ENCODE assay signal across 10 cellular contexts in the genomic region with DNA sequence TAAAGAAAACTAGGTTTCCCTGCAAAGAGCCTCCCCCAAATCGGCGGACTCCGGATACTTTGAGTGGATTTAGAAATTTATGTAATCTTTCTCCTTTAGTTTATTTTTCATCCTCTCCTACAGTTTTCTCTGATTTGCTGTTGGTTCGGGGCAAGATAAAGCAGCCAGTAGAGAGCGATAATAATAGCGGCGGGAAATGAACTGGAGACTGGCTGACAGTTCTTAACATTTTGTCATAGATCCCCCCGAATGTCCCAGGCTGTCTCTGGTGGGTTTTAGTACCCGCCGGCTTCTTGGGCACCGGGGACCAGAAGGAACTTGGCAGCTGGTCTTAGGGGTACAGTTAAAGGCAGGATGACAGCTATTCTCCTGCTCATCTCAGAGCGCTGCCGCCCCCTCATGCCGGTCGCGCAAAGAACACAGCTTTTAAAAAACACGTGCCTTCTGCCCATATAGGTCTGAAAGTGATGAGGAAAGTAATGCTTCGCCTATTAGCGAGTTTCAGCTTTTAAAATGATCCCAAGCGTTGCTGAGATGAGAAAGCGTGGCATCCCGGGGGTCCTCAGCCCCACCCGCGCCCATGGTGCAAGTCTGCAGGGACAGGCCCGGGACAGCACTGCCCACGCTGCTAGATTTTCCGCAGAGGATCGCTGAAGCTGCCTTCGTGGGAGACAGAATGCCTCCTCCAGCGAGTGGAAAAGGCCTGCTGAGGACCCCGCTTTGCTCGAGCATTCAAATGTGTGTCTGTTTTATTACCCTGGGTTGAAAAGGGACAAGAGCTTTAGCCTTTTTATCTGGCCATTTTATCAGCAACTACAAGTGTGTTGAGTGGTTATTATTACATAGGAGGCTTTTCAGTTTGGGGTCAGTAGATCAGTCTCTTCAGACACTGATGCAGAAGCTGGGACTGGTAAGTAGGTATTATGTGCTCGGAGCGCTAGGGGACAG. TPM values are rescaled to one million over a fixed set of nuclear protein-coding genes. Genes with fewer than 3 reads are reported as not detected.
A peak's percentile ranks its signal among the peaks of the same experiment; 100 is the strongest.
DNase-seq lines count a peak whose midpoint lies in the region; ATAC-seq and TF ChIP-seq lines count a peak whose summit lies in the region.
"Had no signal": no experiment of that assay in that cellular context is flagged by ENCODE, and none has a peak within 500 bp of the region (broad histone marks: within the 10 kb centered on the region; RNA-seq: fewer than 3 reads in every experiment).

No MANE protein-coding gene starts in this region.

- ATAC-seq in activated B cell treated with CpG ODN at 0.5 μM for 24 hours (ENCODE audit: low read depth), result no peak
- ATAC-seq in naive thymus-derived CD4-positive, alpha-beta T cell, result no peak
- no peak for ATAC-seq in HG03378 (IDR thresholded peaks at IDR 0.05; ENCODE audit: unreplicated experiment)
- ATAC-seq: K562 had no signal

- in situ Hi-C loops in KBM-7 (cut with MboI; ENCODE audit: low pct_unique_long_range_greater_than_20kb, low sequenced_read_pairs), result loop anchor here (25.0 kb wide), 2 partner anchors 577 to 677 kb away; no protein-coding TSS in a partner anchor

- H3K4me1 ChIP-seq in naive thymus-derived CD4-positive, alpha-beta T cell (ENCODE audit: control insufficient read depth in 2 of 2, insufficient read depth in 2 of 2, low read length in 2 of 2), result peaks cover 0 to 10% of the 10 kb centered on the region in 2 donors

- CTCF ChIA-PET in activated B cell treated with CpG ODN at 0.5 μM for 24 hours (lab: Charles Lee), result no interaction called here
- CTCF ChIA-PET in naive thymus-derived CD4-positive, alpha-beta T cell (lab: Charles Lee), result no interaction called here

- peak overlapping the region; percentile 16 for H3K27ac Mint-ChIP-seq in activated B cell treated with CpG ODN at 0.5 μM for 24 hours
- peak overlapping the region in 2 of 9 donors; percentile 50 to 61 for H3K27ac Mint-ChIP-seq in naive thymus-derived CD4-positive, alpha-beta T cell

- no peaks in the 10 kb centered on the region for H3K36me3 ChIP-seq in naive thymus-derived CD4-positive, alpha-beta T cell (ENCODE audit: control insufficient read depth in 2 of 3, insufficient read depth in 3 of 3, low read length in 3 of 3)

- no peak overlapping the region for H3K4me3 Mint-ChIP-seq in activated B cell treated with CpG ODN at 0.5 μM for 24 hours
- peak overlapping the region in 9 of 10 donors; percentile 8 to 84 (median 64) for H3K4me3 Mint-ChIP-seq in naive thymus-derived CD4-positive, alpha-beta T cell

- H3K4me3 ChIP-seq in naive thymus-derived CD4-positive, alpha-beta T cell (ENCODE audit: low read length), result no peak overlapping the region
- H3K4me3 ChIP-seq: K562 had no signal

- H3K27ac ChIP-seq in naive thymus-derived CD4-positive, alpha-beta T cell (ENCODE audit: low read depth, low read length), result no peak overlapping the region

- POLR2A ChIA-PET in activated B cell treated with CpG ODN at 0.5 μM for 24 hours (lab: Charles Lee), result no interaction called here
- POLR2A ChIA-PET in naive thymus-derived CD4-positive, alpha-beta T cell (lab: Charles Lee), result no interaction called here

- intact Hi-C loops in activated B cell treated with CpG ODN at 0.5 μM for 24 hours (cut with micrococcal nuclease), result loop anchor here (5.0 kb wide), 1 partner anchor 802 kb away; a partner anchor contains a TSS
- intact Hi-C loops in naive thymus-derived CD4-positive, alpha-beta T cell (cut with micrococcal nuclease), result loop anchor here in 1 of 2 donors (10.0 kb wide), 1 partner anchor 366 kb away; a partner anchor contains a TSS

- H3K4me1 Mint-ChIP-seq in activated B cell treated with CpG ODN at 0.5 μM for 24 hours, result peaks cover 48% of the 10 kb centered on the region
- H3K4me1 Mint-ChIP-seq in naive thymus-derived CD4-positive, alpha-beta T cell, result peaks cover 22 to 63% (median 50%) of the 10 kb centered on the region in 7 donors

- no peaks in the 10 kb centered on the region for H3K36me3 Mint-ChIP-seq in activated B cell treated with CpG ODN at 0.5 μM for 24 hours (ENCODE audit: low read depth)
- H3K36me3 Mint-ChIP-seq in naive thymus-derived CD4-positive, alpha-beta T cell, result peaks cover 0 to 5% (median 0%) of the 10 kb centered on the region in 5 donors

- H3K9me3 ChIP-seq in naive thymus-derived CD4-positive, alpha-beta T cell (ENCODE audit: control insufficient read depth in 2 of 3, low read length in 3 of 3), result no peaks in the 10 kb centered on the region

- H3K27me3 Mint-ChIP-seq in activated B cell treated with CpG ODN at 0.5 μM for 24 hours, result peaks cover 75% of the 10 kb centered on the region
- H3K27me3 Mint-ChIP-seq in naive thymus-derived CD4-positive, alpha-beta T cell, result peaks cover 74 to 87% (median 78%) of the 10 kb centered on the region in 5 donors

- DNase-seq in ELF-1 (ENCODE audit: low read depth, low spot score), result peak; percentile 28
- peak; percentile 43 for DNase-seq in KBM-7
- DNase-seq in activated B cell treated with CpG ODN at 0.5 μM for 24 hours, result no peak
- DNase-seq in naive thymus-derived CD4-positive, alpha-beta T cell, result no peak
- DNase-seq in stimulated activated CD4-positive, alpha-beta T cell treated with anti-CD3 and anti-CD28 coated beads, Interleukin-12 subunit alpha, Interleukin-12 subunit beta, amount 100 ng/mL, for 4 hours, result no peak
- DNase-seq in effector CD4-positive, alpha-beta T cell, result no peak
- DNase-seq in NCI-H446 treated with DMSO at 0.1 percent for 48 hours (lab: John Stamatoyannopoulos, UW), result no peak
- DNase-seq: activated effector memory CD4-positive, alpha-beta T cell treated with Interleukin-2 at 50 U/mL for 16 hours had no signal

- peaks cover 6 to 32% of the 10 kb centered on the region in 2 donors for H3K27me3 ChIP-seq in naive thymus-derived CD4-positive, alpha-beta T cell (ENCODE audit: control insufficient read depth in 2 of 2, insufficient read depth in 2 of 2, low read length in 2 of 2)

- peaks cover 2% of the 10 kb centered on the region for H3K9me3 Mint-ChIP-seq in activated B cell treated with CpG ODN at 0.5 μM for 24 hours
- H3K9me3 Mint-ChIP-seq in naive thymus-derived CD4-positive, alpha-beta T cell, result peaks cover 0 to 16% (median 4%) of the 10 kb centered on the region in 11 donors

- no peak for TF ChIP-seq CTCF in activated B cell treated with CpG ODN at 0.5 μM for 24 hours (IDR thresholded peaks at IDR 0.05)

RNA-seq across cellular contexts. Expression of a gene that starts 3.8 kb away (rescaled TPM):
- not detected in 2 replicates for total RNA-seq in activated B cell treated with CpG ODN at 0.5 μM for 24 hours
- total RNA-seq in naive thymus-derived CD4-positive, alpha-beta T cell, result not detected
- not detected for polyA plus RNA-seq in naive thymus-derived CD4-positive, alpha-beta T cell

Comparison
In these comparisons a context has a peak if more than half of its experiments do, and no peak if none do; other contexts are left out.
1. DNase-seq: peak in ELF-1 (single experiment) and KBM-7 (single experiment); none in activated B cell treated with CpG ODN at 0.5 μM for 24 hours (single experiment), naive thymus-derived CD4-positive, alpha-beta T cell (0 of 9), stimulated activated CD4-positive, alpha-beta T cell treated with anti-CD3 and anti-CD28 coated beads, Interleukin-12 subunit alpha, Interleukin-12 subunit beta, amount 100 ng/mL, for 4 hours (single experiment), effector CD4-positive, alpha-beta T cell (single experiment) and NCI-H446 treated with DMSO at 0.1 percent for 48 hours (single experiment).